Comparison of ENCODE assay signal across 8 cellular contexts in the genomic region with DNA sequence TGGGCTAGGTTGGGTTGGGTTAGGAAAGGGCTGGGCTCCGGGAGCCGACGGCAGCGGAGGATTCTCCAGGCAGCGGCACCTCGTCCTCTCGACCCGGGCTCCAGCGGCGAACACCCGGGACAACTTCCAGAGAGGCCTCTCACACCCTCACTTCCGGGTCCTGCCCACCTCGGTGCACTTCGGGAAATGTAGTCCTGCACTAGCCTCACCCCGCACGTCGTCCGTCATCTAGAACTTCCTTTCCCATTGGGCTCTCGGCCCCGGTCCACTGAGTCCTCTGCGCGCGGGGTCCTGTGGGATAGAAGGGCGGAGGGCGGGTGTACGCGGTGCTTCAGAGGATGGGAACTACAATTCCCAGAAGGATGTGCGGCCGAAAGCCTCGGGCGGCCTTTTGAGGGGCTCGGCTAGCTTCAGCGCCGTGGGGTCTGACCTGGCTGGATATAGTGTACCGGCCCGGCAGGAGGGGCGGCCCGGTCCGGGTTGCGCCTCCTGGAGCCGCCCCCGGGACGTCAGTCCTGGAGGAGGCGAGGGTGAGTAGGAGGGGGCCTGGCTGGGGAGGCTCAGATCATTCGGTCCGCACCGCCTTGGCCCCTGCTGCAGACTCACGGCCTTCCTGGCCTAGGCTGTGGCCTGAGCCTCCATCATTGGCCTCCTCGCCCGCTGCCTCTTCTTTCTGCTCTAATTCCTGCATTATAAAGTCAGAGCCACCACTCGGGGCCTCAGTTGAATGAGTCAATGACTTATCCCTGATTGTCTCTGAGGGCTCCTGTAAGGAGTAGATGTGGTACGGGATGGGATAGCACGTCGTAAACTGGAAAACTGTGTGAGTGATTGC. TPM values are rescaled to one million over a fixed set of nuclear protein-coding genes. Genes with fewer than 3 reads are reported as not detected.
DNase-seq lines count a peak whose midpoint lies in the region; ATAC-seq, FAIRE-seq and TF ChIP-seq lines count a peak whose summit lies in the region.

ERP44 (minus strand) TSS at position 114 of the 835 bp plus-strand sequence. CDS start 160 bp downstream, outside the sequence.
A gene with protein sequence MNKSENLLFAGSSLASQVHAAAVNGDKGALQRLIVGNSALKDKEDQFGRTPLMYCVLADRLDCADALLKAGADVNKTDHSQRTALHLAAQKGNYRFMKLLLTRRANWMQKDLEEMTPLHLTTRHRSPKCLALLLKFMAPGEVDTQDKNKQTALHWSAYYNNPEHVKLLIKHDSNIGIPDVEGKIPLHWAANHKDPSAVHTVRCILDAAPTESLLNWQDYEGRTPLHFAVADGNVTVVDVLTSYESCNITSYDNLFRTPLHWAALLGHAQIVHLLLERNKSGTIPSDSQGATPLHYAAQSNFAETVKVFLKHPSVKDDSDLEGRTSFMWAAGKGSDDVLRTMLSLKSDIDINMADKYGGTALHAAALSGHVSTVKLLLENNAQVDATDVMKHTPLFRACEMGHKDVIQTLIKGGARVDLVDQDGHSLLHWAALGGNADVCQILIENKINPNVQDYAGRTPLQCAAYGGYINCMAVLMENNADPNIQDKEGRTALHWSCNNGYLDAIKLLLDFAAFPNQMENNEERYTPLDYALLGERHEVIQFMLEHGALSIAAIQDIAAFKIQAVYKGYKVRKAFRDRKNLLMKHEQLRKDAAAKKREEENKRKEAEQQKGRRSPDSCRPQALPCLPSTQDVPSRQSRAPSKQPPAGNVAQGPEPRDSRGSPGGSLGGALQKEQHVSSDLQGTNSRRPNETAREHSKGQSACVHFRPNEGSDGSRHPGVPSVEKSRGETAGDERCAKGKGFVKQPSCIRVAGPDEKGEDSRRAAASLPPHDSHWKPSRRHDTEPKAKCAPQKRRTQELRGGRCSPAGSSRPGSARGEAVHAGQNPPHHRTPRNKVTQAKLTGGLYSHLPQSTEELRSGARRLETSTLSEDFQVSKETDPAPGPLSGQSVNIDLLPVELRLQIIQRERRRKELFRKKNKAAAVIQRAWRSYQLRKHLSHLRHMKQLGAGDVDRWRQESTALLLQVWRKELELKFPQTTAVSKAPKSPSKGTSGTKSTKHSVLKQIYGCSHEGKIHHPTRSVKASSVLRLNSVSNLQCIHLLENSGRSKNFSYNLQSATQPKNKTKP (plus strand): TSS at position 357 of the 835 bp plus-strand sequence. CDS start 5,279 bp downstream, outside the sequence.

- H3K27ac ChIP-seq in 22Rv1, result peak within 1 kb of the TSS; percentile 90
- peak within 1 kb of the TSS; percentile 68 to 96 (median 87) for H3K27ac ChIP-seq in body of pancreas

- FAIRE-seq in TTC549 (lab: Jason Lieb, UNC), result peak; percentile 77

- peak; percentile 80 to 96 (median 96) for TF ChIP-seq POLR2A in body of pancreas (IDR thresholded peaks at IDR 0.05)

- ATAC-seq in GM18520 (IDR thresholded peaks at IDR 0.05; ENCODE audit: unreplicated experiment), result peak; percentile 96
- ATAC-seq in HG03064 (IDR thresholded peaks at IDR 0.05; ENCODE audit: low read depth, unreplicated experiment), result peak; percentile 98
- peak; percentile 98 for ATAC-seq in body of pancreas
- peak; percentile 99 for ATAC-seq in sciatic nerve

- TF ChIP-seq CTCF in 22Rv1 (IDR thresholded peaks at IDR 0.05) (no peak), body of pancreas (IDR thresholded peaks at IDR 0.05) (peak in 1 of 7 experiments; percentile 10)

- DNase-seq in NCI-H2107 treated with DMSO at 0.1 percent for 48 hours (lab: John Stamatoyannopoulos, UW; ENCODE audit: unreplicated experiment) (peak; percentile 99), body of pancreas (peak; percentile 98 to 99 (median 98)), iPS DF 19.7 (ENCODE audit: low read depth, low spot score) (peak; percentile 99), sciatic nerve (ENCODE audit: low spot score) (peak; percentile 99)

- H3K4me3 ChIP-seq in body of pancreas, result peak within 1 kb of the TSS; percentile 69 to 96

- H3K36me3 ChIP-seq in body of pancreas (replicated peaks in 1 of 2; ENCODE audit: insufficient read depth in 1 of 2, low read depth in 2 of 2), result no peaks in the 10 kb centered on the region

- 0% methylated on average over 8 to 54 of the region's 54 CpGs for WGBS in body of pancreas, 2 donors

- H3K4me1 ChIP-seq in body of pancreas, result peaks cover 42% of the 10 kb centered on the region

- intact Hi-C loops in body of pancreas (cut with DNase I), result no loop called here
- intact Hi-C loops in sciatic nerve (cut with DNase I), result no loop called here

- no peaks in the 10 kb centered on the region for H3K9me3 ChIP-seq in body of pancreas

- H3K27me3 ChIP-seq in body of pancreas, result no peaks in the 10 kb centered on the region

RNA-seq across cellular contexts. Expression of gene ERP44, which starts in this region (rescaled TPM):
- 10 to 100 TPM; 11.2 to 11.5 TPM for total RNA-seq in body of pancreas
- 15.9 TPM for total RNA-seq in sciatic nerve

RNA-seq across cellular contexts. Expression of the second gene that starts in this region (rescaled TPM):
- total RNA-seq in body of pancreas (10 to 100 TPM; 28.3 to 29.8 TPM), sciatic nerve (32.4 TPM)

Comparison
In these comparisons a context has a peak if more than half of its experiments do, and no peak if none do; other contexts are left out.
1. Peak in every context shown above with its lines: DNase-seq, ATAC-seq, H3K4me3 ChIP-seq and H3K27ac ChIP-seq.